ENCODE assay signal across 12 cellular contexts in the genomic region with DNA sequence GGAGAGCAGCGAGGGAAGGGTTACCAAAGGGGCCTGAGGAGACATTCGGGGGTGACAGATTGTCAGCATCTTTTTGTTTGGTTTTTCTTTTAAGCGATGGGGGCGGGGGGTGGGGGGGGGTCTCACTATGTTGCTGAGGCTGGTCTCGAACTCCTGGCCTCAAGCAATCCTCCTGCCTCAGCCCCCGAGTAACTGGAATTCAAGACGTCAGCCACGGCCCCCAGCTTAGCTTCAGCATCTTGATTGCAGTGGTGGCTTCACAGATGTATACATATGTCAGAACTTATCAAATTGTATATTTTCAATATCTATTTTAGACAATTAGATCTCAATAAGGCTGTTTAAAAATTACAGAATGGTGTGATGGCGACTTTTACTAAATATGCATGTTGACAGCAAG. TPM values are rescaled to one million over a fixed set of nuclear protein-coding genes. Genes with fewer than 3 reads are reported as not detected.
DNase-seq lines count a peak whose midpoint lies in the region; ATAC-seq and TF ChIP-seq lines count a peak whose summit lies in the region.
"Had no signal": no experiment of that assay in that cellular context is flagged by ENCODE, and none has a peak within 500 bp of the region (broad histone marks: within the 10 kb centered on the region; RNA-seq: fewer than 3 reads in every experiment).

No MANE protein-coding gene starts in this region.

- no peaks in the 10 kb centered on the region for H3K27me3 ChIP-seq in endodermal cell (ENCODE audit: control insufficient read depth, insufficient read depth, low read length, poor library complexity, severe bottlenecking)
- H3K27me3 ChIP-seq: right lobe of liver had no signal

- no peak for DNase-seq in activated T-cell treated with anti-CD3 and anti-CD28 coated beads, Interleukin-2, amount 50 U/mL, for 4 hours
- DNase-seq in activated T-cell treated with anti-CD3 and anti-CD28 coated beads, Interleukin-2, amount 50 U/mL, for 48 hours, result no peak
- DNase-seq in T-helper 2 cell treated with Interferon-gamma antibody and Interleukin-4, amounts not matched to agents 5 μg/mL and 100 μg/mL, for 36 hours (ENCODE audit: low spot score), result no peak
- no peak for DNase-seq in endodermal cell
- DNase-seq in substantia nigra (lab: John Stamatoyannopoulos, UW), result no peak
- no peak for DNase-seq in DMS114 treated with DMSO at 0.1 percent for 48 hours (lab: John Stamatoyannopoulos, UW; ENCODE audit: unreplicated experiment)

- peak overlapping the region; percentile 66 for H3K4me3 Mint-ChIP-seq in activated T-cell treated with anti-CD3 and anti-CD28 coated beads, Interleukin-2, amount 50 U/mL, for 4 hours
- peak overlapping the region; percentile 65 for H3K4me3 Mint-ChIP-seq in T-helper 2 cell treated with Interferon-gamma antibody and Interleukin-4, amounts not matched to agents 5 μg/mL and 100 μg/mL, for 36 hours
- H3K4me3 Mint-ChIP-seq in endodermal cell, result no peak overlapping the region

- H3K4me1 Mint-ChIP-seq in activated T-cell treated with anti-CD3 and anti-CD28 coated beads, Interleukin-2, amount 50 U/mL, for 4 hours (ENCODE audit: low read depth), result peaks cover 52% of the 10 kb centered on the region
- peaks cover 51% of the 10 kb centered on the region for H3K4me1 Mint-ChIP-seq in T-helper 2 cell treated with Interferon-gamma antibody and Interleukin-4, amounts not matched to agents 5 μg/mL and 100 μg/mL, for 36 hours (ENCODE audit: low read depth)
- peaks cover 6% of the 10 kb centered on the region for H3K4me1 Mint-ChIP-seq in endodermal cell

- WGBS in endodermal cell (ENCODE audit: insufficient coverage in 1 of 2, insufficient read length in 1 of 2), 2 experiments, result 94% methylated on average over 9 of the region's 9 CpGs; no CpG with 5 or more reads in 1 of the 2 experiments

- peaks cover 4% of the 10 kb centered on the region for H3K4me1 ChIP-seq in endodermal cell (ENCODE audit: control insufficient read depth, insufficient read depth, low read length)

- H3K27ac Mint-ChIP-seq in T-helper 2 cell treated with Interferon-gamma antibody and Interleukin-4, amounts not matched to agents 5 μg/mL and 100 μg/mL, for 36 hours, result peak overlapping the region; percentile 96
- no peak overlapping the region for H3K27ac Mint-ChIP-seq in endodermal cell

- no peak for ATAC-seq in activated T-cell treated with anti-CD3 and anti-CD28 coated beads, Interleukin-2, amount 50 U/mL, for 4 hours
- no peak for ATAC-seq in GM21526 (IDR thresholded peaks at IDR 0.05; ENCODE audit: low FRiP score, unreplicated experiment)
- no peak for ATAC-seq in GM18873 (IDR thresholded peaks at IDR 0.05; ENCODE audit: low FRiP score, unreplicated experiment)
- ATAC-seq: Panc1 had no signal

- TF ChIP-seq CTCF in endodermal cell (conservative IDR thresholded peaks at IDR 0.05), result no peak

- no peaks in the 10 kb centered on the region for H3K9me3 Mint-ChIP-seq in activated T-cell treated with anti-CD3 and anti-CD28 coated beads, Interleukin-2, amount 50 U/mL, for 4 hours
- H3K9me3 Mint-ChIP-seq in T-helper 2 cell treated with Interferon-gamma antibody and Interleukin-4, amounts not matched to agents 5 μg/mL and 100 μg/mL, for 36 hours, result no peaks in the 10 kb centered on the region
- no peaks in the 10 kb centered on the region for H3K9me3 Mint-ChIP-seq in endodermal cell

- H3K36me3 ChIP-seq in endodermal cell (ENCODE audit: control insufficient read depth, insufficient read depth, low read length), result no peaks in the 10 kb centered on the region
- H3K36me3 ChIP-seq: right lobe of liver had no signal

- H3K27ac ChIP-seq in endodermal cell (ENCODE audit: low read depth, low read length) (peak overlapping the region; percentile 93), substantia nigra (ENCODE audit: low read depth, low read length, poor library complexity, severe bottlenecking) (peak overlapping the region; percentile 71)
- H3K27ac ChIP-seq: right lobe of liver had no signal

- no peaks in the 10 kb centered on the region for H3K27me3 Mint-ChIP-seq in activated T-cell treated with anti-CD3 and anti-CD28 coated beads, Interleukin-2, amount 50 U/mL, for 4 hours (ENCODE audit: low read depth)
- H3K27me3 Mint-ChIP-seq in T-helper 2 cell treated with Interferon-gamma antibody and Interleukin-4, amounts not matched to agents 5 μg/mL and 100 μg/mL, for 36 hours (ENCODE audit: low read depth), result no peaks in the 10 kb centered on the region
- H3K27me3 Mint-ChIP-seq in endodermal cell (ENCODE audit: insufficient read depth), result no peaks in the 10 kb centered on the region

- no peak overlapping the region for H3K4me3 ChIP-seq in endodermal cell (ENCODE audit: low read length)
- H3K4me3 ChIP-seq: right lobe of liver had no signal

- H3K36me3 Mint-ChIP-seq in activated T-cell treated with anti-CD3 and anti-CD28 coated beads, Interleukin-2, amount 50 U/mL, for 4 hours (ENCODE audit: insufficient read depth), result no peaks in the 10 kb centered on the region
- H3K36me3 Mint-ChIP-seq in T-helper 2 cell treated with Interferon-gamma antibody and Interleukin-4, amounts not matched to agents 5 μg/mL and 100 μg/mL, for 36 hours (ENCODE audit: low read depth), result peaks cover 4% of the 10 kb centered on the region
- no peaks in the 10 kb centered on the region for H3K36me3 Mint-ChIP-seq in endodermal cell (ENCODE audit: low read depth)

- no peaks in the 10 kb centered on the region for H3K9me3 ChIP-seq in endodermal cell (ENCODE audit: control insufficient read depth, low read length)
- H3K9me3 ChIP-seq: right lobe of liver had no signal

- no peak overlapping the region for H3K9ac ChIP-seq in endodermal cell (ENCODE audit: extremely low read depth, low read length, poor library complexity, severe bottlenecking)

RNA-seq across cellular contexts. Expression of a gene that starts 30.9 kb away (rescaled TPM):
- not detected for total RNA-seq in activated T-cell treated with anti-CD3 and anti-CD28 coated beads, Interleukin-2, amount 50 U/mL, for 4 hours
- total RNA-seq in endodermal cell, result under 1 TPM in 1 of 2 donors, not detected in 1; 0.86 TPM
- polyA plus RNA-seq in endodermal cell (2013, experiment 1 of 2), result 1.1 TPM
- 0.58 TPM for polyA plus RNA-seq in endodermal cell (2013, experiment 2 of 2)
- total RNA-seq: MCF 10A, mononuclear cell had no signal

RNA-seq across cellular contexts. Expression of a gene that starts 36.0 kb away (rescaled TPM):
- total RNA-seq in activated T-cell treated with anti-CD3 and anti-CD28 coated beads, Interleukin-2, amount 50 U/mL, for 4 hours, result not detected
- total RNA-seq in endodermal cell, result 1 to 10 TPM; 1.9 to 2.0 TPM
- polyA plus RNA-seq in endodermal cell (2013, experiment 1 of 2), result 1.4 TPM
- not detected for polyA plus RNA-seq in endodermal cell (2013, experiment 2 of 2)
- total RNA-seq: MCF 10A had no signal
